8 cellular contexts compared by ENCODE assay signal in genomic region chr20:19784511-19785172, GRCh38. TPM values are rescaled to one million over a fixed set of nuclear protein-coding genes. Genes with fewer than 3 reads are reported as not detected.
A peak's percentile ranks its signal among the peaks of the same experiment; 100 is the strongest.
DNase-seq lines count a peak whose midpoint lies in the region; ATAC-seq and TF ChIP-seq lines count a peak whose summit lies in the region.

No MANE protein-coding gene starts in this region.

- peak overlapping the region; percentile 23 for H3K27ac ChIP-seq in foreskin keratinocyte

- POLR2A ChIA-PET in WTC11 (lab: Charles Lee), result no interaction called here

- peaks cover 24% of the 10 kb centered on the region for H3K4me1 ChIP-seq in foreskin keratinocyte

- no peak overlapping the region for H3K4me3 Mint-ChIP-seq in WTC11

- peaks cover 29% of the 10 kb centered on the region for H3K4me1 Mint-ChIP-seq in WTC11

- peaks cover 6% of the 10 kb centered on the region for H3K9me3 Mint-ChIP-seq in WTC11

- no peak overlapping the region for H3K27ac Mint-ChIP-seq in WTC11

- ATAC-seq in WTC11 (peak; percentile 79), foreskin keratinocyte (peak; percentile 66), GM18517 (IDR thresholded peaks at IDR 0.05; ENCODE audit: unreplicated experiment) (no peak), HG02571 (IDR thresholded peaks at IDR 0.05; ENCODE audit: unreplicated experiment) (no peak)

- DNase-seq in CMK (ENCODE audit: low read depth) (peak; percentile 26), H4 (ENCODE audit: low spot score) (peak; percentile 88), NCI-H2196 (lab: John Stamatoyannopoulos, UW; ENCODE audit: unreplicated experiment) (peak; percentile 88), WTC11 (ENCODE audit: low spot score) (peak; percentile 24), foreskin keratinocyte (peak; percentile 79 to 89), non-pigmented ciliary epithelial cell (ENCODE audit: low read depth) (peak; percentile 79)

- H3K36me3 Mint-ChIP-seq in WTC11, result 0 out of 2 replicates have a peak, but pooled peaks cover 3% of the 10 kb centered on the region

- H3K27me3 Mint-ChIP-seq in WTC11 (ENCODE audit: low read depth), result no peaks in the 10 kb centered on the region

- no peaks in the 10 kb centered on the region for H3K27me3 ChIP-seq in foreskin keratinocyte

- TF ChIP-seq CTCF in WTC11 (IDR thresholded peaks at IDR 0.05) (peak; percentile 62), foreskin keratinocyte (conservative IDR thresholded peaks at IDR 0.05) (peak; percentile 93)

- CTCF ChIA-PET in WTC11 (lab: Charles Lee), result interaction anchor here (1.1 to 2.0 kb wide), 2 partner anchors 9 to 17 kb away, joined by 3 to 6 read pairs; no protein-coding TSS in a partner anchor

TF ChIP-seq in WTC11, 78 proteins besides CTCF, POLR2A, EP300 and RAD21:
- no peak for TF ChIP-seq AFF4 (CRISPR knock-in tag; IDR thresholded peaks at IDR 0.05; ENCODE audit: borderline replicate concordance)

RNA-seq across cellular contexts. Expression of gene RIN2, which starts 26.6 kb away (rescaled TPM):
- total RNA-seq in H4 (2014; rRNA removed; shearing (Covaris generic)), result 13.7 and 18.5 TPM in 2 replicates
- 2.1 to 4.3 TPM (median 2.8 TPM) in 3 replicates for total RNA-seq in WTC11 (2021)
- 60.1 and 70.2 TPM in 2 replicates for total RNA-seq in foreskin keratinocyte
- 23.3 and 23.6 TPM in 2 replicates for polyA plus RNA-seq in foreskin keratinocyte

Comparison
In these comparisons a context has a peak if more than half of its experiments do, and no peak if none do; other contexts are left out.
1. DNase-seq: peak in every context shown above with its lines; median percentile 88 in H4; 88 in NCI-H2196; 84 in foreskin keratinocyte; 79 in non-pigmented ciliary epithelial cell; 26 in CMK; 24 in WTC11.
2. ATAC-seq: peak in WTC11 (single experiment) and foreskin keratinocyte (single experiment); none in GM18517 (single experiment) and HG02571 (single experiment).